In genomic region chrX:31333181-31333831, GRCh38 we compare ENCODE assay signal across 15 cellular contexts.
DNase-seq lines count a peak whose midpoint lies in the region; ATAC-seq, FAIRE-seq and TF ChIP-seq lines count a peak whose summit lies in the region.
"Had no signal": no experiment of that assay in that cellular context is flagged by ENCODE, and none has a peak within 500 bp of the region (broad histone marks: within the 10 kb centered on the region; RNA-seq: fewer than 3 reads in every experiment).

No MANE protein-coding gene starts in this region.

- H3K4me1 Mint-ChIP-seq in Caco-2 (ENCODE audit: low read depth, unreplicated experiment) (peaks cover 14% of the 10 kb centered on the region), nephron (peaks cover 7% of the 10 kb centered on the region)
- H3K4me1 Mint-ChIP-seq: CD4-positive, alpha-beta memory T cell had no signal

- POLR2A ChIA-PET in Caco-2 (lab: Charles Lee) (interaction anchor here (0.5 to 0.6 kb wide), 2 partner anchors 98 to 167 kb away, joined by 3 to 5 read pairs; no protein-coding TSS in a partner anchor), PC-9 (lab: Charles Lee; ENCODE audit: unreplicated experiment) (interaction anchor here (0.7 kb wide), 1 partner anchor 351 kb away, joined by 3 read pairs; no protein-coding TSS in a partner anchor), endothelial cell of umbilical vein (lab: Charles Lee) (no interaction called here)

- H3K27me3 Mint-ChIP-seq in Caco-2 (ENCODE audit: insufficient read depth, unreplicated experiment), result no peaks in the 10 kb centered on the region
- H3K27me3 Mint-ChIP-seq in nephron (ENCODE audit: low read depth), result no peaks in the 10 kb centered on the region
- H3K27me3 Mint-ChIP-seq: activated CD4-positive, alpha-beta memory T cell treated with anti-CD3 and anti-CD28 coated beads for 36 hours had no signal

- peak overlapping the region; percentile 51 for H3K9ac ChIP-seq in endothelial cell of umbilical vein (replicated peaks; ENCODE audit: extremely low read depth, insufficient read depth, low read length)

- H3K27ac Mint-ChIP-seq in Caco-2 (ENCODE audit: unreplicated experiment) (peak overlapping the region; percentile 80), nephron (peak overlapping the region in 2 of 3 experiments; percentile 17 to 48)
- H3K27ac Mint-ChIP-seq: activated CD4-positive, alpha-beta memory T cell treated with anti-CD3 and anti-CD28 coated beads for 36 hours; activated naive CD4-positive, alpha-beta T cell treated with anti-CD3 and anti-CD28 coated beads for 36 hours; CD4-positive, alpha-beta memory T cell had no signal

- no peaks in the 10 kb centered on the region for H3K9me1 ChIP-seq in endothelial cell of umbilical vein (replicated peaks; ENCODE audit: control insufficient read depth, extremely low read depth, insufficient read depth, low read length)

- H3K9me3 ChIP-seq in Caco-2 (no peaks in the 10 kb centered on the region), PC-9 (ENCODE audit: insufficient read depth, low read depth) (no peaks in the 10 kb centered on the region), endothelial cell of umbilical vein (replicated peaks; ENCODE audit: control insufficient read depth, insufficient read depth, low read length) (no peaks in the 10 kb centered on the region), vagina (no peaks in the 10 kb centered on the region)

- no peaks in the 10 kb centered on the region for H3K36me3 ChIP-seq in Caco-2 (ENCODE audit: control insufficient read depth, insufficient read depth, low read length)
- no peaks in the 10 kb centered on the region for H3K36me3 ChIP-seq in PC-9 (ENCODE audit: low read depth)
- H3K36me3 ChIP-seq in endothelial cell of umbilical vein (ENCODE audit: control insufficient read depth in 2 of 2, extremely low read depth in 1 of 2, insufficient read depth in 2 of 2, low read length in 2 of 2), result no peaks in the 10 kb centered on the region
- H3K36me3 ChIP-seq in vagina, result no peaks in the 10 kb centered on the region

- no peaks in the 10 kb centered on the region for H4K20me1 ChIP-seq in PC-9 (ENCODE audit: insufficient read depth)
- H4K20me1 ChIP-seq in endothelial cell of umbilical vein (replicated peaks; ENCODE audit: control insufficient read depth, extremely low read depth, insufficient read depth, low read length), result no peaks in the 10 kb centered on the region

- no peaks in the 10 kb centered on the region for H3K36me3 Mint-ChIP-seq in Caco-2 (ENCODE audit: insufficient read depth, unreplicated experiment)
- H3K36me3 Mint-ChIP-seq in nephron (ENCODE audit: low read depth), result no peaks in the 10 kb centered on the region
- H3K36me3 Mint-ChIP-seq: activated CD4-positive, alpha-beta memory T cell treated with anti-CD3 and anti-CD28 coated beads for 36 hours; CD4-positive, alpha-beta memory T cell had no signal

- no peaks in the 10 kb centered on the region for H3K79me2 ChIP-seq in PC-9 (ENCODE audit: low read depth)
- no peaks in the 10 kb centered on the region for H3K79me2 ChIP-seq in endothelial cell of umbilical vein (ENCODE audit: control insufficient read depth, insufficient read depth, low read length)

- TF ChIP-seq CTCF in Caco-2 (IDR thresholded peaks at IDR 0.05; ENCODE audit: insufficient read depth in 1 of 2, low read depth in 1 of 2, low read length in 1 of 2, severe bottlenecking in 1 of 2, unreplicated experiment in 1 of 2) (no peak), PC-9 (conservative IDR thresholded peaks at IDR 0.05) (no peak), endothelial cell of umbilical vein (IDR thresholded peaks at IDR 0.05; ENCODE audit: extremely low read depth in 1 of 2, insufficient read depth in 1 of 2, low read depth in 1 of 2, low read length in 2 of 2) (no peak), nephron (IDR thresholded peaks at IDR 0.05; ENCODE audit: unreplicated experiment in 3 of 3) (no peak), vagina (IDR thresholded peaks at IDR 0.05) (no peak)

- peaks cover 5% of the 10 kb centered on the region for H3K4me1 ChIP-seq in Caco-2
- H3K4me1 ChIP-seq in PC-9 (replicated peaks; ENCODE audit: insufficient read depth), result peaks cover 11% of the 10 kb centered on the region
- H3K4me1 ChIP-seq in endothelial cell of umbilical vein (ENCODE audit: control insufficient read depth, extremely low read depth, insufficient read depth, low read length), result no peaks in the 10 kb centered on the region
- H3K4me1 ChIP-seq in vagina, result no peaks in the 10 kb centered on the region

- intact Hi-C loops in Caco-2 (cut with micrococcal nuclease; ENCODE audit: unreplicated experiment) (no loop called here), PC-9 (cut with micrococcal nuclease; ENCODE audit: unreplicated experiment) (no loop called here), endothelial cell of umbilical vein (cut with micrococcal nuclease) (loop anchor here (5.0 kb wide), 1 partner anchor 111 kb away; no protein-coding TSS in a partner anchor), vagina (cut with DNase I) (no loop called here)

- H3F3A ChIP-seq in PC-9 (ENCODE audit: insufficient read depth, low read depth), result no peaks in the 10 kb centered on the region

- no peak for FAIRE-seq in endothelial cell of umbilical vein (lab: Jason Lieb, UNC)

- no peak overlapping the region for H3K4me3 ChIP-seq in Caco-2 (ENCODE audit: low read depth, low read length)
- H3K4me3 ChIP-seq in PC-9, result no peak overlapping the region
- H3K4me3 ChIP-seq in endothelial cell of umbilical vein (replicated peaks in 1 of 3; ENCODE audit: insufficient read depth in 1 of 3, low read depth in 1 of 3, low read length in 3 of 3), result no peak overlapping the region
- no peak overlapping the region for H3K4me3 ChIP-seq in vagina

- H3K27ac ChIP-seq in PC-9, result peak overlapping the region; percentile 66
- peak overlapping the region; percentile 55 for H3K27ac ChIP-seq in endothelial cell of umbilical vein (ENCODE audit: insufficient read depth, low read depth, low read length)
- H3K27ac ChIP-seq in vagina, result no peak overlapping the region

- H3K4me3 Mint-ChIP-seq in Caco-2 (ENCODE audit: unreplicated experiment) (no peak overlapping the region), nephron (no peak overlapping the region)
- H3K4me3 Mint-ChIP-seq: activated CD4-positive, alpha-beta memory T cell treated with anti-CD3 and anti-CD28 coated beads for 36 hours; activated naive CD4-positive, alpha-beta T cell treated with anti-CD3 and anti-CD28 coated beads for 36 hours; CD4-positive, alpha-beta memory T cell had no signal

- CTCF ChIA-PET in Caco-2 (lab: Charles Lee) (interaction anchor here (0.6 to 0.7 kb wide), 4 partner anchors 12 to 745 kb away, joined by 3 to 4 read pairs (median 4); no protein-coding TSS in a partner anchor), PC-9 (lab: Charles Lee) (no interaction called here), endothelial cell of umbilical vein (lab: Charles Lee) (interaction anchor here (0.6 to 1.0 kb wide), 3 partner anchors 90 to 598 kb away, joined by 3 read pairs; no protein-coding TSS in a partner anchor)

- ATAC-seq in GM18505 (IDR thresholded peaks at IDR 0.05; ENCODE audit: unreplicated experiment), result no peak

- no peaks in the 10 kb centered on the region for H3K27me3 ChIP-seq in Caco-2 (replicated peaks; ENCODE audit: control insufficient read depth, insufficient read depth, low read length)
- H3K27me3 ChIP-seq in PC-9 (ENCODE audit: insufficient read depth, low read depth), result no peaks in the 10 kb centered on the region
- no peaks in the 10 kb centered on the region for H3K27me3 ChIP-seq in endothelial cell of umbilical vein (ENCODE audit: control insufficient read depth in 2 of 2, insufficient read depth in 2 of 2, low read length in 2 of 2)
- H3K27me3 ChIP-seq in vagina, result no peaks in the 10 kb centered on the region

- TF ChIP-seq POLR2A in endothelial cell of umbilical vein (IDR thresholded peaks at IDR 0.05; ENCODE audit: low read depth, low read length), result no peak
- TF ChIP-seq POLR2A in vagina (IDR thresholded peaks at IDR 0.05), result no peak
- no peak for TF ChIP-seq POLR2A in GM18505 (IDR thresholded peaks at IDR 0.05; ENCODE audit: borderline replicate concordance, extremely low read depth, insufficient read depth, insufficient read length)

- H3K9me3 Mint-ChIP-seq in Caco-2 (ENCODE audit: unreplicated experiment) (no peaks in the 10 kb centered on the region), nephron (peaks cover 3% of the 10 kb centered on the region)
- H3K9me3 Mint-ChIP-seq: activated CD4-positive, alpha-beta memory T cell treated with anti-CD3 and anti-CD28 coated beads for 36 hours; activated naive CD4-positive, alpha-beta T cell treated with anti-CD3 and anti-CD28 coated beads for 36 hours had no signal

- dilution Hi-C loops in endothelial cell of umbilical vein (cut with MboI; ENCODE audit: extremely low pct_ligation_motif_present, low sequenced_read_pairs), result no loop called here

- no peak overlapping the region for H2AFZ ChIP-seq in PC-9
- peak overlapping the region; percentile 34 for H2AFZ ChIP-seq in endothelial cell of umbilical vein (ENCODE audit: low read depth, low read length)

- H3K4me2 ChIP-seq in PC-9 (peak overlapping the region; percentile 46), endothelial cell of umbilical vein (ENCODE audit: insufficient read depth, low read length) (peak overlapping the region; percentile 8)

- DNase-seq in Caco-2 (peak in 1 of 2 experiments; percentile 1), PC-9 (peak; percentile 2 to 73), endothelial cell of umbilical vein (ENCODE audit: low read depth, low spot score) (peak; percentile 60), pons (ENCODE audit: low spot score) (no peak), vagina (ENCODE audit: extremely low spot score in 2 of 2) (no peak), NCI-H2081 treated with DMSO at 0.1 percent for 48 hours (lab: John Stamatoyannopoulos, UW) (no peak)
- DNase-seq: activated CD4-positive, alpha-beta memory T cell treated with anti-CD3 and anti-CD28 coated beads for 36 hours; activated naive CD4-positive, alpha-beta T cell treated with anti-CD3 and anti-CD28 coated beads for 36 hours; CD4-positive, alpha-beta memory T cell; cortex of kidney; H7; KG1; NCI-H2081 had no signal

- BruUV-seq in Caco-2 (replicated peaks; lab: Mats Ljungman, UMichigan) (no TSS peak), PC-9 (replicated peaks; lab: Mats Ljungman, UMichigan) (no TSS peak), endothelial cell of umbilical vein (replicated peaks; lab: Mats Ljungman, UMichigan) (TSS peak; percentile 52)

- H3K9me2 ChIP-seq in PC-9 (ENCODE audit: insufficient read depth), result no peaks in the 10 kb centered on the region

TF ChIP-seq in endothelial cell of umbilical vein, 7 proteins besides CTCF, POLR2A, EP300 and RAD21 (continues in another document):
- TF ChIP-seq POLR2AphosphoS5 (IDR thresholded peaks at IDR 0.05; ENCODE audit: insufficient read depth, low read depth, low read length), result no peak
- TF ChIP-seq EZH2 (IDR thresholded peaks at IDR 0.05; ENCODE audit: borderline replicate concordance, low read depth, low read length, severe bottlenecking), result no peak
- TF ChIP-seq GATA2 (IDR thresholded peaks at IDR 0.05; ENCODE audit: insufficient read depth, insufficient read length, low read depth, low read length), result no peak
- TF ChIP-seq FOS (IDR thresholded peaks at IDR 0.05; ENCODE audit: borderline replicate concordance, insufficient read depth, low read length), result no peak
- TF ChIP-seq MAX (IDR thresholded peaks at IDR 0.05; ENCODE audit: insufficient read depth, insufficient read length), result no peak

Comparison
In these comparisons a context has a peak if more than half of its experiments do, and no peak if none do; other contexts are left out.
1. DNase-seq: peak in PC-9 (2 of 2) and endothelial cell of umbilical vein (single experiment); none in pons (single experiment), vagina (0 of 2) and NCI-H2081 treated with DMSO at 0.1 percent for 48 hours (single experiment).